In the genomic region with DNA sequence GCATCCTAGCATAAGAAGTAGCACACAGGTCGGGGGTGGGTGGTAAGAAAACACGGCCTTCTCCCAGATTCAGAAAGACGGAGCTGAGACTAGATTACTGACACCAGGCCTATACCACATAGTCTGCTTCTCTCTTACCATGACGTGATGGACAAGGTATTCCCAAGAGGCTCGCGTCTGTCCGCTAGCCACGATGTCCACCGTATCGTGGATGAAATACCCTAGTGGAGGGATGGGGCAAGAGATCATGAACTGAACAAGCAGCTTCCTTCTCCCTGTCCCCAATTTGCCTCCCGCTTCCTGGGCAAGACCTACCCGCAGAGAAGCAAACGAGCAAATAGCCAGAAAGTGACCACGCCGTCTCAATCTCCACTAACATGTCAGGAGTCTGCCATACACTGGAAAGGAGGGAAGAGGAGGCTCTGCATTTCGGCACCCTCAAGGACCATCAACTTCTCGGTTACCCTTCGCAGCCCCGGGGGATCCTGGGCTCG, we compare ENCODE assay signal across 1 cellular context.
TF ChIP-seq lines count a peak whose summit lies in the region.

No MANE protein-coding gene starts in this region.

TF ChIP-seq in K562, 482 proteins besides CTCF, POLR2A, EP300 and RAD21 (continued from another document and continues in another):
- TF ChIP-seq MTA3 (IDR thresholded peaks at IDR 0.05; ENCODE audit: borderline replicate concordance) (no peak), ZNF785 (CRISPR knock-in tag; IDR thresholded peaks at IDR 0.05) (no peak), FOXA3 (CRISPR knock-in tag; conservative IDR thresholded peaks at IDR 0.05 in 1 of 2, IDR thresholded peaks at IDR 0.05 in 1 of 2) (no peak), ZBTB7A (IDR thresholded peaks at IDR 0.05; ENCODE audit: borderline replicate concordance, control insufficient read depth, low read depth, low read length) (no peak), ZFPM2 (CRISPR knock-in tag; IDR thresholded peaks at IDR 0.05) (no peak; the same call in 1 of the 2 replicates), PHF8 (IDR thresholded peaks at IDR 0.05; ENCODE audit: borderline replicate concordance, low read length) (no peak), EP400 (IDR thresholded peaks at IDR 0.05) (no peak), SRSF3 (IDR thresholded peaks at IDR 0.05; ENCODE audit: insufficient read depth, low read length) (no peak), ZNF23 (CRISPR knock-in tag; IDR thresholded peaks at IDR 0.05) (no peak), FIP1L1 (IDR thresholded peaks at IDR 0.05; ENCODE audit: low read depth, low read length, poor library complexity, severe bottlenecking) (no peak), ZNF408 (CRISPR knock-in tag; IDR thresholded peaks at IDR 0.05; ENCODE audit: low read depth) (no peak), NR1H2 (CRISPR knock-in tag; IDR thresholded peaks at IDR 0.05) (no peak), HLTF (IDR thresholded peaks at IDR 0.05) (no peak), ZNF143 (CRISPR knock-in tag; IDR thresholded peaks at IDR 0.05) (no peak), SIN3A (IDR thresholded peaks at IDR 0.05; ENCODE audit: borderline replicate concordance in 2 of 2, control insufficient read depth in 1 of 2, low read depth in 2 of 2, low read length in 2 of 2) (peak; percentile 55 to 63; a peak in 3 of 4 replicates), KDM2B (CRISPR knock-in tag; IDR thresholded peaks at IDR 0.05) (no peak), JUND (IDR thresholded peaks at IDR 0.05; ENCODE audit: borderline replicate concordance, low read depth, low read length) (no peak), JUND (tag; IDR thresholded peaks at IDR 0.05; ENCODE audit: borderline replicate concordance, low read depth, low read length) (peak; percentile 31; the same call in 1 of the 3 replicates), NUFIP1 (IDR thresholded peaks at IDR 0.05; ENCODE audit: partially characterized antibody) (no peak), MAFK (IDR thresholded peaks at IDR 0.05; ENCODE audit: low read length) (no peak), SNIP1 (IDR thresholded peaks at IDR 0.05; ENCODE audit: low read depth) (no peak), NFATC3 (IDR thresholded peaks at IDR 0.05) (no peak), JUNB (CRISPR knock-in tag; conservative IDR thresholded peaks at IDR 0.05) (no peak)
- TF ChIP-seq, protein P1, sequence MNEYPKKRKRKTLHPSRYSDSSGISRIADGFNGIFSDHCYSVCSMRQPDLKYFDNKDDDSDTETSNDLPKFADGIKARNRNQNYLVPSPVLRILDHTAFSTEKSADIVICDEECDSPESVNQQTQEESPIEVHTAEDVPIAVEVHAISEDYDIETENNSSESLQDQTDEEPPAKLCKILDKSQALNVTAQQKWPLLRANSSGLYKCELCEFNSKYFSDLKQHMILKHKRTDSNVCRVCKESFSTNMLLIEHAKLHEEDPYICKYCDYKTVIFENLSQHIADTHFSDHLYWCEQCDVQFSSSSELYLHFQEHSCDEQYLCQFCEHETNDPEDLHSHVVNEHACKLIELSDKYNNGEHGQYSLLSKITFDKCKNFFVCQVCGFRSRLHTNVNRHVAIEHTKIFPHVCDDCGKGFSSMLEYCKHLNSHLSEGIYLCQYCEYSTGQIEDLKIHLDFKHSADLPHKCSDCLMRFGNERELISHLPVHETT (CRISPR knock-in tag; conservative IDR thresholded peaks at IDR 0.05 in 1 of 2, IDR thresholded peaks at IDR 0.05 in 1 of 2): no peak
- TF ChIP-seq, protein P2, sequence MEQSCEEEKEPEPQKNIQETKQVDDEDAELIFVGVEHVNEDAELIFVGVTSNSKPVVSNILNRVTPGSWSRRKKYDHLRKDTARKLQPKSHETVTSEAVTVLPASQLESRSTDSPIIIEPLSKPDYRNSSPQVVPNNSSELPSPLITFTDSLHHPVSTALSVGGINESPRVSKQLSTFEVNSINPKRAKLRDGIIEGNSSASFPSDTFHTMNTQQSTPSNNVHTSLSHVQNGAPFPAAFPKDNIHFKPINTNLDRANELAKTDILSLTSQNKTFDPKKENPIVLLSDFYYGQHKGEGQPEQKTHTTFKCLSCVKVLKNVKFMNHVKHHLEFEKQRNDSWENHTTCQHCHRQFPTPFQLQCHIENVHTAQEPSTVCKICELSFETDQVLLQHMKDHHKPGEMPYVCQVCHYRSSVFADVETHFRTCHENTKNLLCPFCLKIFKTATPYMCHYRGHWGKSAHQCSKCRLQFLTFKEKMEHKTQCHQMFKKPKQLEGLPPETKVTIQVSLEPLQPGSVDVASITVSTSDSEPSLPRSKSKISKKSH (CRISPR knock-in tag; IDR thresholded peaks at IDR 0.05): no peak
- TF ChIP-seq, protein P3, sequence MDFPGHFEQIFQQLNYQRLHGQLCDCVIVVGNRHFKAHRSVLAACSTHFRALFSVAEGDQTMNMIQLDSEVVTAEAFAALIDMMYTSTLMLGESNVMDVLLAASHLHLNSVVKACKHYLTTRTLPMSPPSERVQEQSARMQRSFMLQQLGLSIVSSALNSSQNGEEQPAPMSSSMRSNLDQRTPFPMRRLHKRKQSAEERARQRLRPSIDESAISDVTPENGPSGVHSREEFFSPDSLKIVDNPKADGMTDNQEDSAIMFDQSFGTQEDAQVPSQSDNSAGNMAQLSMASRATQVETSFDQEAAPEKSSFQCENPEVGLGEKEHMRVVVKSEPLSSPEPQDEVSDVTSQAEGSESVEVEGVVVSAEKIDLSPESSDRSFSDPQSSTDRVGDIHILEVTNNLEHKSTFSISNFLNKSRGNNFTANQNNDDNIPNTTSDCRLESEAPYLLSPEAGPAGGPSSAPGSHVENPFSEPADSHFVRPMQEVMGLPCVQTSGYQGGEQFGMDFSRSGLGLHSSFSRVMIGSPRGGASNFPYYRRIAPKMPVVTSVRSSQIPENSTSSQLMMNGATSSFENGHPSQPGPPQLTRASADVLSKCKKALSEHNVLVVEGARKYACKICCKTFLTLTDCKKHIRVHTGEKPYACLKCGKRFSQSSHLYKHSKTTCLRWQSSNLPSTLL (IDR thresholded peaks at IDR 0.05): no peak
- TF ChIP-seq, protein P4, sequence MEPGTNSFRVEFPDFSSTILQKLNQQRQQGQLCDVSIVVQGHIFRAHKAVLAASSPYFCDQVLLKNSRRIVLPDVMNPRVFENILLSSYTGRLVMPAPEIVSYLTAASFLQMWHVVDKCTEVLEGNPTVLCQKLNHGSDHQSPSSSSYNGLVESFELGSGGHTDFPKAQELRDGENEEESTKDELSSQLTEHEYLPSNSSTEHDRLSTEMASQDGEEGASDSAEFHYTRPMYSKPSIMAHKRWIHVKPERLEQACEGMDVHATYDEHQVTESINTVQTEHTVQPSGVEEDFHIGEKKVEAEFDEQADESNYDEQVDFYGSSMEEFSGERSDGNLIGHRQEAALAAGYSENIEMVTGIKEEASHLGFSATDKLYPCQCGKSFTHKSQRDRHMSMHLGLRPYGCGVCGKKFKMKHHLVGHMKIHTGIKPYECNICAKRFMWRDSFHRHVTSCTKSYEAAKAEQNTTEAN (CRISPR knock-in tag; IDR thresholded peaks at IDR 0.05): no peak
- TF ChIP-seq, protein P5, sequence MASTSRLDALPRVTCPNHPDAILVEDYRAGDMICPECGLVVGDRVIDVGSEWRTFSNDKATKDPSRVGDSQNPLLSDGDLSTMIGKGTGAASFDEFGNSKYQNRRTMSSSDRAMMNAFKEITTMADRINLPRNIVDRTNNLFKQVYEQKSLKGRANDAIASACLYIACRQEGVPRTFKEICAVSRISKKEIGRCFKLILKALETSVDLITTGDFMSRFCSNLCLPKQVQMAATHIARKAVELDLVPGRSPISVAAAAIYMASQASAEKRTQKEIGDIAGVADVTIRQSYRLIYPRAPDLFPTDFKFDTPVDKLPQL (IDR thresholded peaks at IDR 0.05; ENCODE audit: extremely low read depth, insufficient read length): no peak
- TF ChIP-seq, protein P6, sequence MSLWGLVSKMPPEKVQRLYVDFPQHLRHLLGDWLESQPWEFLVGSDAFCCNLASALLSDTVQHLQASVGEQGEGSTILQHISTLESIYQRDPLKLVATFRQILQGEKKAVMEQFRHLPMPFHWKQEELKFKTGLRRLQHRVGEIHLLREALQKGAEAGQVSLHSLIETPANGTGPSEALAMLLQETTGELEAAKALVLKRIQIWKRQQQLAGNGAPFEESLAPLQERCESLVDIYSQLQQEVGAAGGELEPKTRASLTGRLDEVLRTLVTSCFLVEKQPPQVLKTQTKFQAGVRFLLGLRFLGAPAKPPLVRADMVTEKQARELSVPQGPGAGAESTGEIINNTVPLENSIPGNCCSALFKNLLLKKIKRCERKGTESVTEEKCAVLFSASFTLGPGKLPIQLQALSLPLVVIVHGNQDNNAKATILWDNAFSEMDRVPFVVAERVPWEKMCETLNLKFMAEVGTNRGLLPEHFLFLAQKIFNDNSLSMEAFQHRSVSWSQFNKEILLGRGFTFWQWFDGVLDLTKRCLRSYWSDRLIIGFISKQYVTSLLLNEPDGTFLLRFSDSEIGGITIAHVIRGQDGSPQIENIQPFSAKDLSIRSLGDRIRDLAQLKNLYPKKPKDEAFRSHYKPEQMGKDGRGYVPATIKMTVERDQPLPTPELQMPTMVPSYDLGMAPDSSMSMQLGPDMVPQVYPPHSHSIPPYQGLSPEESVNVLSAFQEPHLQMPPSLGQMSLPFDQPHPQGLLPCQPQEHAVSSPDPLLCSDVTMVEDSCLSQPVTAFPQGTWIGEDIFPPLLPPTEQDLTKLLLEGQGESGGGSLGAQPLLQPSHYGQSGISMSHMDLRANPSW (CRISPR knock-in tag; IDR thresholded peaks at IDR 0.05): peak; percentile 62; the same call in 1 of the 2 replicates
- TF ChIP-seq, protein P7, sequence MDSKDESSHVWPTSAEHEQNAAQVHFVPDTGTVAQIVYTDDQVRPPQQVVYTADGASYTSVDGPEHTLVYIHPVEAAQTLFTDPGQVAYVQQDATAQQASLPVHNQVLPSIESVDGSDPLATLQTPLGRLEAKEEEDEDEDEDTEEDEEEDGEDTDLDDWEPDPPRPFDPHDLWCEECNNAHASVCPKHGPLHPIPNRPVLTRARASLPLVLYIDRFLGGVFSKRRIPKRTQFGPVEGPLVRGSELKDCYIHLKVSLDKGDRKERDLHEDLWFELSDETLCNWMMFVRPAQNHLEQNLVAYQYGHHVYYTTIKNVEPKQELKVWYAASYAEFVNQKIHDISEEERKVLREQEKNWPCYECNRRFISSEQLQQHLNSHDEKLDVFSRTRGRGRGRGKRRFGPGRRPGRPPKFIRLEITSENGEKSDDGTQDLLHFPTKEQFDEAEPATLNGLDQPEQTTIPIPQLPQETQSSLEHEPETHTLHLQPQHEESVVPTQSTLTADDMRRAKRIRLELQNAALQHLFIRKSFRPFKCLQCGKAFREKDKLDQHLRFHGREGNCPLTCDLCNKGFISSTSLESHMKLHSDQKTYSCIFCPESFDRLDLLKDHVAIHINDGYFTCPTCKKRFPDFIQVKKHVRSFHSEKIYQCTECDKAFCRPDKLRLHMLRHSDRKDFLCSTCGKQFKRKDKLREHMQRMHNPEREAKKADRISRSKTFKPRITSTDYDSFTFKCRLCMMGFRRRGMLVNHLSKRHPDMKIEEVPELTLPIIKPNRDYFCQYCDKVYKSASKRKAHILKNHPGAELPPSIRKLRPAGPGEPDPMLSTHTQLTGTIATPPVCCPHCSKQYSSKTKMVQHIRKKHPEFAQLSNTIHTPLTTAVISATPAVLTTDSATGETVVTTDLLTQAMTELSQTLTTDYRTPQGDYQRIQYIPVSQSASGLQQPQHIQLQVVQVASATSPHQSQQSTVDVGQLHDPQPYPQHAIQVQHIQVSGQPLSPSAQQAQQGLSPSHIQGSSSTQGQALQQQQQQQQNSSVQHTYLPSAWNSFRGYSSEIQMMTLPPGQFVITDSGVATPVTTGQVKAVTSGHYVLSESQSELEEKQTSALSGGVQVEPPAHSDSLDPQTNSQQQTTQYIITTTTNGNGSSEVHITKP (IDR thresholded peaks at IDR 0.05; ENCODE audit: partially characterized antibody): no peak
- TF ChIP-seq, protein P8, sequence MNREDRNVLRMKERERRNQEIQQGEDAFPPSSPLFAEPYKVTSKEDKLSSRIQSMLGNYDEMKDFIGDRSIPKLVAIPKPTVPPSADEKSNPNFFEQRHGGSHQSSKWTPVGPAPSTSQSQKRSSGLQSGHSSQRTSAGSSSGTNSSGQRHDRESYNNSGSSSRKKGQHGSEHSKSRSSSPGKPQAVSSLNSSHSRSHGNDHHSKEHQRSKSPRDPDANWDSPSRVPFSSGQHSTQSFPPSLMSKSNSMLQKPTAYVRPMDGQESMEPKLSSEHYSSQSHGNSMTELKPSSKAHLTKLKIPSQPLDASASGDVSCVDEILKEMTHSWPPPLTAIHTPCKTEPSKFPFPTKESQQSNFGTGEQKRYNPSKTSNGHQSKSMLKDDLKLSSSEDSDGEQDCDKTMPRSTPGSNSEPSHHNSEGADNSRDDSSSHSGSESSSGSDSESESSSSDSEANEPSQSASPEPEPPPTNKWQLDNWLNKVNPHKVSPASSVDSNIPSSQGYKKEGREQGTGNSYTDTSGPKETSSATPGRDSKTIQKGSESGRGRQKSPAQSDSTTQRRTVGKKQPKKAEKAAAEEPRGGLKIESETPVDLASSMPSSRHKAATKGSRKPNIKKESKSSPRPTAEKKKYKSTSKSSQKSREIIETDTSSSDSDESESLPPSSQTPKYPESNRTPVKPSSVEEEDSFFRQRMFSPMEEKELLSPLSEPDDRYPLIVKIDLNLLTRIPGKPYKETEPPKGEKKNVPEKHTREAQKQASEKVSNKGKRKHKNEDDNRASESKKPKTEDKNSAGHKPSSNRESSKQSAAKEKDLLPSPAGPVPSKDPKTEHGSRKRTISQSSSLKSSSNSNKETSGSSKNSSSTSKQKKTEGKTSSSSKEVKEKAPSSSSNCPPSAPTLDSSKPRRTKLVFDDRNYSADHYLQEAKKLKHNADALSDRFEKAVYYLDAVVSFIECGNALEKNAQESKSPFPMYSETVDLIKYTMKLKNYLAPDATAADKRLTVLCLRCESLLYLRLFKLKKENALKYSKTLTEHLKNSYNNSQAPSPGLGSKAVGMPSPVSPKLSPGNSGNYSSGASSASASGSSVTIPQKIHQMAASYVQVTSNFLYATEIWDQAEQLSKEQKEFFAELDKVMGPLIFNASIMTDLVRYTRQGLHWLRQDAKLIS (CRISPR knock-in tag; IDR thresholded peaks at IDR 0.05): no peak; the same call in 1 of the 2 replicates
